Comparison of ENCODE assay signal across 10 cellular contexts in the genomic region with DNA sequence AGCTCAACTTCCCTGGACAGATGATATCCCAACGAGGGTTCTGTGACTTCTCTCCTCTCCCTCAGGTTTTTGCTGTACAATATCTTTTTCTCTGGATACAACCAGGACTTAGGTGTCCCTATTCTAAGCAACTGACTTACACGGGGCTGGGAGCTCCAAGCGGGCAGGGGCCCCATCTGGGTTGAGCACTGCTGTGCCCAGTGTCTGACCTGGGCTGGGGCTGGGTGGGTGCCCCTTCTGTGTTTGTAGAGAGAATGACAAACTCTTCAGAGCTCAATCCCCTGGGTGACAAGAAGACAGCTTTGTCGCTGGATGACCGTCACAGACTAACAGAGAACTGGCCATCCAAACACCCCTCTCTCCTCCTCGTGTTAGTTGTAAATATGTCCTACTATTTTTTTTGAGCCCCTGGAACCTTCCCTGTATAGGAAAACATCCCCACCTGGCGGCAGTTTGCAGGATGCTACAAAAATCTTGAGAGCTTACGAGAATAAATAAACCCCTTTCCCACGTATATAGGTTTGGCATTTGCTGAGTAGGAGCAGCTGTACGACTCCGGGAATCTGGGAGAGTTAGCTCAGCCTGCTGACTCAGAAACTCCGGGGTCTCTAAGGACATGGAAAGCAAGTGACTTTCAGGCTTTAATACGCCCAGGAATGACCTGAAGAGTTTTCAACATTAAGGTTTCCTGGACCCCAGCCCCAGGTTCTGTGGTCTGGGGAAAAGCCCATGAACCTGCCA. TPM values are rescaled to one million over a fixed set of nuclear protein-coding genes. Genes with fewer than 3 reads are reported as not detected.
DNase-seq lines count a peak whose midpoint lies in the region; TF ChIP-seq lines count a peak whose summit lies in the region.
"Had no signal": no experiment of that assay in that cellular context is flagged by ENCODE, and none has a peak within 500 bp of the region (broad histone marks: within the 10 kb centered on the region; RNA-seq: fewer than 3 reads in every experiment).

No MANE protein-coding gene starts in this region.

- H3K9me3 Mint-ChIP-seq in H9: no peaks in the 10 kb centered on the region
- H3K9me3 Mint-ChIP-seq: stimulated activated naive CD8-positive, alpha-beta T cell treated with anti-CD3 and anti-CD28 coated beads, Interleukin-15, amount 100 ng/mL, for 72 hours had no signal

- H2AK5ac ChIP-seq in H9 (ENCODE audit: insufficient read length, low read length): no peak overlapping the region

- no peak overlapping the region for H2AFZ ChIP-seq in H9 (ENCODE audit: low read length)

- intact Hi-C loops in colonic mucosa (cut with DNase I): loop anchor here (5.0 to 10.0 kb wide), 3 partner anchors 56 to 686 kb away; no protein-coding TSS in a partner anchor

- no peak overlapping the region for H3K9ac ChIP-seq in H9 (ENCODE audit: extremely low read depth, insufficient read length, low read length)
- H3K9ac ChIP-seq in colonic mucosa (ENCODE audit: low read depth in 2 of 2, low read length in 2 of 2): no peak overlapping the region

- H2BK12ac ChIP-seq in H9 (ENCODE audit: insufficient read length, low read depth, low read length): no peak overlapping the region

- H3K9me3 ChIP-seq in H9 (ENCODE audit: control insufficient read depth, low read depth, low read length): no peaks in the 10 kb centered on the region
- H3K9me3 ChIP-seq in colonic mucosa: no peaks in the 10 kb centered on the region

- no peaks in the 10 kb centered on the region for H3K79me1 ChIP-seq in H9 (ENCODE audit: insufficient read depth, low read depth, low read length, poor library complexity, severe bottlenecking)

- no peaks in the 10 kb centered on the region for H4K20me1 ChIP-seq in H9 (ENCODE audit: control insufficient read depth, insufficient read depth, insufficient read length)

- no peak overlapping the region for H3K56ac ChIP-seq in H9 (ENCODE audit: insufficient read length, low read depth, low read length)

- H4K8ac ChIP-seq in H9 (replicated peaks; ENCODE audit: insufficient read length, low read depth, low read length): no peak overlapping the region

- DNase-seq in H9 (peak; percentile 80), RKO (ENCODE audit: low spot score) (peak; percentile 82), foreskin fibroblast (peak; percentile 44 to 47), skeletal muscle cell (ENCODE audit: low read depth) (peak; percentile 42), MV-4-11 (lab: John Stamatoyannopoulos, UW) (no peak), KG1 (lab: John Stamatoyannopoulos, UW) (no peak), midbrain (lab: John Stamatoyannopoulos, UW) (no peak), colonic mucosa (no peak)
- DNase-seq: stimulated activated naive CD8-positive, alpha-beta T cell treated with anti-CD3 and anti-CD28 coated beads, Interleukin-15, amount 100 ng/mL, for 72 hours had no signal

- no peak overlapping the region for H3K4me3 ChIP-seq in foreskin fibroblast (ENCODE audit: low read depth in 1 of 2, low read length in 2 of 2)
- H3K4me3 ChIP-seq in skeletal muscle cell (ENCODE audit: low read depth, low read length): no peak overlapping the region
- H3K4me3 ChIP-seq in colonic mucosa: no peak overlapping the region

- no peak overlapping the region for H2BK15ac ChIP-seq in H9 (ENCODE audit: low read depth, low read length)

- H3K4me1 ChIP-seq in H9 (ENCODE audit: insufficient read depth, low read length) (no peaks in the 10 kb centered on the region), colonic mucosa (no peaks in the 10 kb centered on the region)

- H4K91ac ChIP-seq in H9 (ENCODE audit: insufficient read length, low read depth, low read length): no peak overlapping the region

- no peak overlapping the region for H3K4ac ChIP-seq in H9 (ENCODE audit: low read depth, low read length)

- H3K27me3 Mint-ChIP-seq in H9 (ENCODE audit: low read depth): peaks cover 2% of the 10 kb centered on the region; the same call in 1 of the 2 replicates
- H3K27me3 Mint-ChIP-seq: stimulated activated naive CD8-positive, alpha-beta T cell treated with anti-CD3 and anti-CD28 coated beads, Interleukin-15, amount 100 ng/mL, for 72 hours had no signal

- no peak overlapping the region for H3K18ac ChIP-seq in H9 (ENCODE audit: insufficient read length, low read depth, low read length)

- no peak overlapping the region for H3K4me3 Mint-ChIP-seq in H9
- H3K4me3 Mint-ChIP-seq: stimulated activated naive CD8-positive, alpha-beta T cell treated with anti-CD3 and anti-CD28 coated beads, Interleukin-15, amount 100 ng/mL, for 72 hours had no signal

- no peak overlapping the region for H3K27ac Mint-ChIP-seq in H9

- peak; percentile 71 for TF ChIP-seq CTCF in H9 (conservative IDR thresholded peaks at IDR 0.05)
- TF ChIP-seq CTCF in foreskin fibroblast (IDR thresholded peaks at IDR 0.05; ENCODE audit: low read depth, low read length): peak; percentile 66
- no peak for TF ChIP-seq CTCF in colonic mucosa (IDR thresholded peaks at IDR 0.05)

- H3K36me3 Mint-ChIP-seq in H9 (ENCODE audit: insufficient read depth in 1 of 3, low read depth in 3 of 3): no peaks in the 10 kb centered on the region

- H3K23me2 ChIP-seq in H9 (ENCODE audit: insufficient read length, low read depth, low read length, poor library complexity, severe bottlenecking): no peaks in the 10 kb centered on the region

- H2BK120ac ChIP-seq in H9 (ENCODE audit: low read depth, low read length, poor library complexity, severe bottlenecking): no peak overlapping the region

- no peak overlapping the region for H3K4me2 ChIP-seq in H9 (ENCODE audit: insufficient read depth, insufficient read length, low read length)

- H3K27me3 ChIP-seq in H9 (ENCODE audit: insufficient read depth, low read length) (no peaks in the 10 kb centered on the region), colonic mucosa (no peaks in the 10 kb centered on the region)

- no peak overlapping the region for H3K27ac ChIP-seq in H9 (ENCODE audit: insufficient read length, low read depth, low read length)
- no peak overlapping the region for H3K27ac ChIP-seq in colonic mucosa

- H4K5ac ChIP-seq in H9 (ENCODE audit: insufficient read length, low read depth, low read length): no peak overlapping the region

- no peak overlapping the region for H3K23ac ChIP-seq in H9 (ENCODE audit: insufficient read length, low read depth, low read length)

- H3K79me2 ChIP-seq in H9 (ENCODE audit: insufficient read depth, low read length): no peaks in the 10 kb centered on the region

- no peak overlapping the region for H3K14ac ChIP-seq in H9 (ENCODE audit: insufficient read depth, low read length)

- peaks cover 11 to 20% of the 10 kb centered on the region in 2 experiments for H3K4me1 Mint-ChIP-seq in H9
- H3K4me1 Mint-ChIP-seq: stimulated activated naive CD8-positive, alpha-beta T cell treated with anti-CD3 and anti-CD28 coated beads, Interleukin-15, amount 100 ng/mL, for 72 hours had no signal

- WGBS in H9 (ENCODE audit: extremely low coverage, insufficient read length, low lambda C conversion rate): no CpG with 5 or more reads among the region's 13 CpGs

- no peak overlapping the region for H3T11ph ChIP-seq in H9 (ENCODE audit: low read length)

- no peak overlapping the region for H2BK20ac ChIP-seq in H9 (ENCODE audit: low read depth, low read length, poor library complexity, severe bottlenecking)

- H2BK5ac ChIP-seq in H9 (ENCODE audit: insufficient read length, low read length): no peak overlapping the region

- H3K36me3 ChIP-seq in colonic mucosa: no peaks in the 10 kb centered on the region

RNA-seq across cellular contexts. Expression of gene RCVRN, which starts 23.7 kb away (rescaled TPM):
- not detected in 2 replicates for total RNA-seq in H9 (2021)
- total RNA-seq in colonic mucosa: not detected
- total RNA-seq: activated CD8-positive, alpha-beta memory T cell treated with anti-CD3 and anti-CD28 coated beads for 36 hours had no signal

Comparison
In these comparisons a context has a peak if more than half of its experiments do, and no peak if none do; other contexts are left out.
1. DNase-seq: peak in H9 (single experiment), RKO (single experiment), foreskin fibroblast (2 of 2) and skeletal muscle cell (single experiment); none in MV-4-11 (single experiment), KG1 (single experiment), midbrain (single experiment) and colonic mucosa (single experiment).